In genomic region chr12:121096199-121096798, GRCh38 we compare ENCODE assay signal across 7 cellular contexts. TPM values are rescaled to one million over a fixed set of nuclear protein-coding genes. Genes with fewer than 3 reads are reported as not detected.
DNase-seq lines count a peak whose midpoint lies in the region; ATAC-seq and TF ChIP-seq lines count a peak whose summit lies in the region.

No MANE protein-coding gene starts in this region.

- no peak overlapping the region for H4K8ac ChIP-seq in mesendoderm (ENCODE audit: low read depth, low read length)

- DNase-seq in MM.1S = no peak
- no peak for DNase-seq in body of pancreas
- DNase-seq in mesendoderm = no peak
- DNase-seq in NK-92 treated with Interleukin-12 subunit alpha and Interleukin-12 subunit beta, amount 100 ng/mL, for 24 hours (lab: John Stamatoyannopoulos, UW) = no peak
- no peak for DNase-seq in activated CD4-positive, CD25-positive, alpha-beta regulatory T cell (lab: John Stamatoyannopoulos, UW)

- H3K23ac ChIP-seq in mesendoderm (ENCODE audit: low read length) = no peak overlapping the region

- no peak overlapping the region for H2AK5ac ChIP-seq in mesendoderm (ENCODE audit: low read length)

- H3K27ac ChIP-seq in MM.1S (ENCODE audit: low read length) (no peak overlapping the region), body of pancreas (no peak overlapping the region), neutrophil (no peak overlapping the region), mesendoderm (ENCODE audit: low read depth, low read length) (no peak overlapping the region)

- no peaks in the 10 kb centered on the region for H4K20me1 ChIP-seq in MM.1S (ENCODE audit: insufficient read depth, low read length)

- 20 to 31% methylated on average over 8 to 11 of the region's 11 CpGs for WGBS in body of pancreas, 2 donors
- no CpG with 5 or more reads among the region's 11 CpGs for WGBS in mesendoderm (ENCODE audit: extremely low coverage, insufficient coverage, low lambda C conversion rate)

- no peaks in the 10 kb centered on the region for H3F3A ChIP-seq in MM.1S (ENCODE audit: insufficient read depth, low read length)

- H3K9me2 ChIP-seq in MM.1S (replicated peaks; ENCODE audit: insufficient read depth, low read length) = no peaks in the 10 kb centered on the region

- no peak overlapping the region for H3K56ac ChIP-seq in mesendoderm (ENCODE audit: low read length)

- no peak overlapping the region for H2BK5ac ChIP-seq in mesendoderm (ENCODE audit: low read length)

- H3K9me3 ChIP-seq in ES-I3 (ENCODE audit: control insufficient read depth, insufficient read depth, low read length) (no peaks in the 10 kb centered on the region; the same call in 1 of the 2 replicates), MM.1S (replicated peaks; ENCODE audit: insufficient read depth, low read length) (no peaks in the 10 kb centered on the region), body of pancreas (no peaks in the 10 kb centered on the region), neutrophil (no peaks in the 10 kb centered on the region)

- TF ChIP-seq CTCF in MM.1S (IDR thresholded peaks at IDR 0.05; ENCODE audit: low read length) (no peak), body of pancreas (IDR thresholded peaks at IDR 0.05) (peak in 2 of 7 experiments; percentile 0 to 1), neutrophil (IDR thresholded peaks at IDR 0.05) (no peak)

- no peak overlapping the region for H2AFZ ChIP-seq in MM.1S (ENCODE audit: low read length)

- peak; percentile 21 for ATAC-seq in body of pancreas

- no peak for TF ChIP-seq POLR2A in body of pancreas (IDR thresholded peaks at IDR 0.05)

- H3K36me3 ChIP-seq in ES-I3 (ENCODE audit: insufficient read depth, low read length) (no peaks in the 10 kb centered on the region), MM.1S (replicated peaks; ENCODE audit: insufficient read depth, low read length) (no peaks in the 10 kb centered on the region), body of pancreas (replicated peaks in 1 of 2; ENCODE audit: insufficient read depth in 1 of 2, low read depth in 2 of 2) (no peaks in the 10 kb centered on the region), neutrophil (no peaks in the 10 kb centered on the region), mesendoderm (ENCODE audit: control insufficient read depth, insufficient read depth, low read length) (no peaks in the 10 kb centered on the region)

- H3K4me2 ChIP-seq in MM.1S (ENCODE audit: low read depth, low read length) (peak overlapping the region; percentile 65), mesendoderm (ENCODE audit: low read length) (no peak overlapping the region)

- H3K79me1 ChIP-seq in mesendoderm (ENCODE audit: low read length) = no peaks in the 10 kb centered on the region

- H2BK15ac ChIP-seq in mesendoderm (replicated peaks; ENCODE audit: low read depth) = no peak overlapping the region

- H3K9ac ChIP-seq in ES-I3 (ENCODE audit: low read depth, low read length) = peak overlapping the region; percentile 47; the same call in 1 of the 2 replicates
- H3K9ac ChIP-seq in MM.1S (ENCODE audit: low read length) = no peak overlapping the region
- no peak overlapping the region for H3K9ac ChIP-seq in mesendoderm (ENCODE audit: low read length)

- intact Hi-C loops in body of pancreas (cut with DNase I) = no loop called here

- H3K18ac ChIP-seq in mesendoderm (ENCODE audit: low read length) = no peak overlapping the region

- H3K79me2 ChIP-seq in MM.1S (ENCODE audit: low read length) (no peaks in the 10 kb centered on the region), mesendoderm (ENCODE audit: control insufficient read depth, insufficient read depth, low read length) (no peaks in the 10 kb centered on the region)

- no peak overlapping the region for H2BK120ac ChIP-seq in mesendoderm (ENCODE audit: low read depth, low read length)

- H3K27me3 ChIP-seq in MM.1S (replicated peaks; ENCODE audit: insufficient read depth, low read length) = no peaks in the 10 kb centered on the region
- H3K27me3 ChIP-seq in body of pancreas = no peaks in the 10 kb centered on the region
- H3K27me3 ChIP-seq in neutrophil = peaks cover 7% of the 10 kb centered on the region
- no peaks in the 10 kb centered on the region for H3K27me3 ChIP-seq in mesendoderm (ENCODE audit: insufficient read depth, low read length, poor library complexity)

- H3K4me3 ChIP-seq in MM.1S (ENCODE audit: low read length) = no peak overlapping the region
- no peak overlapping the region for H3K4me3 ChIP-seq in body of pancreas
- peak overlapping the region; percentile 41 to 47 for H3K4me3 ChIP-seq in neutrophil (ENCODE audit: low read depth in 1 of 2, low read length in 1 of 2)
- H3K4me3 ChIP-seq in mesendoderm (ENCODE audit: low read length) = no peak overlapping the region

- no peak overlapping the region for H3K4ac ChIP-seq in mesendoderm (ENCODE audit: low read depth, low read length)

- H3K4me1 ChIP-seq in ES-I3 (ENCODE audit: insufficient read depth, low read length) (no peaks in the 10 kb centered on the region), MM.1S (ENCODE audit: low read length) (no peaks in the 10 kb centered on the region), body of pancreas (peaks cover 6% of the 10 kb centered on the region), neutrophil (ENCODE audit: control insufficient read depth in 1 of 2, insufficient read depth in 1 of 2, low read depth in 1 of 2, low read length in 1 of 2) (peaks cover 21 to 23% of the 10 kb centered on the region in 2 experiments), mesendoderm (ENCODE audit: control insufficient read depth, low read depth, low read length) (no peaks in the 10 kb centered on the region)

- no peak overlapping the region for H4K5ac ChIP-seq in mesendoderm (ENCODE audit: low read length)

RNA-seq across cellular contexts. Expression of gene P2RX7, which starts 36.4 kb away (rescaled TPM):
- 1 to 10 TPM; 1.0 to 1.6 TPM for total RNA-seq in body of pancreas
- 0.18 TPM for polyA plus RNA-seq in mesendoderm (2013, experiment 1 of 2)
- polyA plus RNA-seq in mesendoderm (2013, experiment 2 of 2) = 0.21 TPM

RNA-seq across cellular contexts. Expression of gene OASL, which starts 57.3 kb away (rescaled TPM):
- total RNA-seq in body of pancreas = 1 to 10 TPM in 1 of 2 donors, under 1 TPM in 1; 0.78 to 1.3 TPM
- polyA plus RNA-seq in mesendoderm (2013, experiment 1 of 2) = not detected
- polyA plus RNA-seq in mesendoderm (2013, experiment 2 of 2) = not detected

Comparison
In these comparisons a context has a peak if more than half of its experiments do, and no peak if none do; other contexts are left out.
1. H3K4me3 ChIP-seq: peak in neutrophil (2 of 2); none in MM.1S (single experiment), body of pancreas (0 of 2) and mesendoderm (single experiment).